Comparison of ENCODE assay signal across 25 cellular contexts in the genomic region with DNA sequence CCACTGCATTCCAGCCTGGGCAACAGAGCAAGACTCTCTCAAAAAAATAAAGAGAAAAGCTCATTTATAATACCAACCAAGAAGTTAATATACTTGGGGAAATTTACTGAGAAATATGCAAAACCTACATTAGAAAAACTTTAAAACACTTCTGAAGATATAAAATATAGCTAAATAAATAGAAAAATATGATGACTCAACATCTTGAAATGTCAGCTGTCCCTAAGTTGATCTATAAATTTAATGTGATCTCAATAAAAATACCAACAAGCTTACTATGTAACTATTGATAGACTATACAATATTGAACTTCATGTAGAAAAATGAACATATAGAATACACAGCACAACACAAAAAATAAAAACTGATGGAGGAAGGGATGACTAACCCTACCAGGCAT.
DNase-seq lines count a peak whose midpoint lies in the region; ATAC-seq, FAIRE-seq and TF ChIP-seq lines count a peak whose summit lies in the region.
"Had no signal": no experiment of that assay in that cellular context is flagged by ENCODE, and none has a peak within 500 bp of the region (broad histone marks: within the 10 kb centered on the region; RNA-seq: fewer than 3 reads in every experiment).

No MANE protein-coding gene starts in this region.

- TF ChIP-seq EP300 in HepG2 (IDR thresholded peaks at IDR 0.05; ENCODE audit: low read depth in 2 of 2, low read length in 2 of 2) (no peak), HepG2 (CRISPR knock-in tag; IDR thresholded peaks at IDR 0.05; ENCODE audit: borderline replicate concordance) (no peak), K562 (IDR thresholded peaks at IDR 0.05; ENCODE audit: low read length) (no peak)

- no peak for TF ChIP-seq RAD21 in HepG2 (CRISPR knock-in tag; IDR thresholded peaks at IDR 0.05)
- TF ChIP-seq RAD21 in IMR-90 (IDR thresholded peaks at IDR 0.05; ENCODE audit: low read length): no peak
- no peak for TF ChIP-seq RAD21 in K562 (CRISPR knock-in tag; conservative IDR thresholded peaks at IDR 0.05 in 1 of 2, IDR thresholded peaks at IDR 0.05 in 1 of 2)

- in situ Hi-C loops in HepG2 (cut with HindIII; ENCODE audit: extremely low pct_ligation_motif_present, low pct_unique_long_range_greater_than_20kb): no loop called here
- in situ Hi-C loops in IMR-90 (cut with MboI; ENCODE audit: low sequenced_read_pairs): no loop called here
- in situ Hi-C loops in K562 (cut with MboI): no loop called here

- BruUV-seq in HepG2 (replicated peaks; lab: Mats Ljungman, UMichigan) (no TSS peak), IMR-90 (replicated peaks; lab: Mats Ljungman, UMichigan) (no TSS peak), K562 (replicated peaks; lab: Mats Ljungman, UMichigan) (no TSS peak)

- intact Hi-C loops in HepG2 (cut with micrococcal nuclease; ENCODE audit: unreplicated experiment) (no loop called here), right lobe of liver (cut with DNase I) (no loop called here), IMR-90 (cut with micrococcal nuclease) (no loop called here), K562 (cut with micrococcal nuclease) (no loop called here)

- no peaks in the 10 kb centered on the region for H3K9me3 ChIP-seq in HepG2 (ENCODE audit: low read length)
- H3K9me3 ChIP-seq in right lobe of liver: no peaks in the 10 kb centered on the region
- H3K9me3 ChIP-seq in IMR-90 (ENCODE audit: control insufficient read depth, insufficient read depth, low read length): no peaks in the 10 kb centered on the region
- no peaks in the 10 kb centered on the region for H3K9me3 ChIP-seq in K562 (replicated peaks; ENCODE audit: control insufficient read depth, insufficient read depth, low read depth, low read length)
- H3K9me3 ChIP-seq: BE2C, BLaER1 had no signal

- TF ChIP-seq CTCF in HepG2 (CRISPR knock-in tag; IDR thresholded peaks at IDR 0.05) (no peak), right lobe of liver (IDR thresholded peaks at IDR 0.05) (no peak), IMR-90 (conservative IDR thresholded peaks at IDR 0.05; ENCODE audit: low read depth, low read length) (no peak), K562 (IDR thresholded peaks at IDR 0.05 in 2 of 3, conservative IDR thresholded peaks at IDR 0.05 in 1 of 3; ENCODE audit: insufficient read depth in 2 of 3, low read depth in 1 of 3, low read length in 3 of 3) (no peak)

- no peak overlapping the region for H2BK5ac ChIP-seq in IMR-90 (ENCODE audit: low read depth, low read length, poor library complexity, severe bottlenecking)

- DNase-seq in HepG2 (ENCODE audit: low spot score) (no peak), right lobe of liver (no peak), IMR-90 (no peak), K562 (ENCODE audit: extremely low read depth in 1 of 4, low spot score in 3 of 4) (no peak), NOMO-1 (lab: John Stamatoyannopoulos, UW; ENCODE audit: unreplicated experiment in 2 of 2) (no peak), dedifferentiated amniotic fluid mesenchymal stem cell (ENCODE audit: extremely low spot score) (no peak)
- DNase-seq: ACHN; BE2C; C1 segment of cervical spinal cord; CD4-positive, alpha-beta memory T cell; CD4-positive, CD25-positive, alpha-beta regulatory T cell; CD8-positive, alpha-beta memory T cell; COR-L47; DMS 273 treated with DMSO at 0.1 percent for 48 hours; DMS153; DMS53; DMS79; DND-41; EL; GDM1 had no signal

- H3K79me2 ChIP-seq in HepG2 (ENCODE audit: insufficient read depth, low read length) (no peaks in the 10 kb centered on the region), K562 (ENCODE audit: control insufficient read depth, insufficient read depth, low read length) (no peaks in the 10 kb centered on the region)

- H3K27ac ChIP-seq in HepG2 (ENCODE audit: extremely low read length, insufficient read depth, low read length): no peak overlapping the region
- H3K27ac ChIP-seq in right lobe of liver: no peak overlapping the region
- no peak overlapping the region for H3K27ac ChIP-seq in IMR-90 (ENCODE audit: insufficient read depth, low read length)
- H3K27ac ChIP-seq in K562 (ENCODE audit: extremely low read depth, low read depth, low read length): no peak overlapping the region
- H3K27ac ChIP-seq: 22Rv1, BLaER1 had no signal

- no peaks in the 10 kb centered on the region for H3K79me1 ChIP-seq in IMR-90 (ENCODE audit: low read depth in 1 of 2, low read length in 2 of 2)

- CTCF ChIA-PET in HepG2 (lab: Yijun Ruan, JAX; ENCODE audit: low intra/inter-chr PET ratio, low total read pairs): no interaction called here
- CTCF ChIA-PET in IMR-90 (lab: Yijun Ruan, JAX): no interaction called here
- CTCF ChIA-PET in K562 (lab: Yijun Ruan, JAX; ENCODE audit: low intra/inter-chr PET ratio): no interaction called here

- no peak overlapping the region for H2BK20ac ChIP-seq in IMR-90 (ENCODE audit: low read depth, low read length)

- no peak overlapping the region for H4K91ac ChIP-seq in IMR-90 (ENCODE audit: insufficient read depth, low read depth, low read length)

- no peak for ATAC-seq in HepG2
- ATAC-seq in right lobe of liver: no peak
- ATAC-seq in IMR-90 (ENCODE audit: low read depth): no peak
- ATAC-seq in K562: no peak
- ATAC-seq: GM12878 had no signal

- no peak overlapping the region for H2BK15ac ChIP-seq in IMR-90 (ENCODE audit: low read depth, low read length)

- POLR2A ChIA-PET in HepG2 (lab: Yijun Ruan, JAX) (no interaction called here), IMR-90 (lab: Charles Lee; ENCODE audit: unreplicated experiment) (no interaction called here), K562 (lab: Yijun Ruan, JAX) (interaction anchor here (2.1 kb wide), 1 partner anchor 12 kb away, joined by 5 read pairs; no protein-coding TSS in a partner anchor)

- H3K4me2 ChIP-seq in HepG2 (ENCODE audit: low read depth, low read length): no peak overlapping the region
- no peak overlapping the region for H3K4me2 ChIP-seq in IMR-90 (ENCODE audit: low read depth, low read length)
- H3K4me2 ChIP-seq in K562 (ENCODE audit: insufficient read depth, low read length): no peak overlapping the region
- H3K4me2 ChIP-seq: BLaER1 had no signal

- FAIRE-seq in HepG2 (lab: Jason Lieb, UNC) (no peak), K562 (lab: Jason Lieb, UNC) (no peak)
- FAIRE-seq: GM12878, GM12892, GM18507 had no signal

- dilution Hi-C loops in IMR-90 (cut with HindIII; ENCODE audit: low sequenced_read_pairs, unreplicated experiment): no loop called here

- H4K5ac ChIP-seq in IMR-90 (ENCODE audit: low read depth, low read length): no peak overlapping the region

- H3K18ac ChIP-seq in IMR-90 (ENCODE audit: low read depth, low read length): no peak overlapping the region

- TF ChIP-seq POLR2A in HepG2 (IDR thresholded peaks at IDR 0.05; ENCODE audit: insufficient read depth in 1 of 2, low read depth in 2 of 2, low read length in 2 of 2): no peak
- no peak for TF ChIP-seq POLR2A in right lobe of liver (IDR thresholded peaks at IDR 0.05)
- TF ChIP-seq POLR2A in IMR-90 (IDR thresholded peaks at IDR 0.05; ENCODE audit: low read depth, low read length): no peak
- no peak for TF ChIP-seq POLR2A in K562 (conservative IDR thresholded peaks at IDR 0.05)

- H3K56ac ChIP-seq in IMR-90 (ENCODE audit: extremely low read depth, insufficient read depth, low read length): no peak overlapping the region

- H3K9me1 ChIP-seq in IMR-90 (ENCODE audit: insufficient read depth, low read length) (no peaks in the 10 kb centered on the region), K562 (ENCODE audit: control insufficient read depth, insufficient read depth, low read length) (no peaks in the 10 kb centered on the region)

- H2AFZ ChIP-seq in HepG2 (ENCODE audit: low read length) (no peak overlapping the region), IMR-90 (replicated peaks; ENCODE audit: low read length, poor library complexity) (no peak overlapping the region), K562 (ENCODE audit: low read depth, low read length) (no peak overlapping the region)

- H4K20me1 ChIP-seq in HepG2 (ENCODE audit: insufficient read depth, low read length) (no peaks in the 10 kb centered on the region), IMR-90 (ENCODE audit: insufficient read depth, low read length) (no peaks in the 10 kb centered on the region), K562 (replicated peaks; ENCODE audit: control insufficient read depth, insufficient read depth, low read length) (no peaks in the 10 kb centered on the region)
- H4K20me1 ChIP-seq: BLaER1 had no signal

- H2BK120ac ChIP-seq in IMR-90 (ENCODE audit: low read depth, low read length): no peak overlapping the region

- no peak overlapping the region for H4K8ac ChIP-seq in IMR-90 (ENCODE audit: low read depth in 2 of 2, low read length in 2 of 2)

- H3K4ac ChIP-seq in IMR-90 (ENCODE audit: low read depth, low read length): no peak overlapping the region

- H2AK9ac ChIP-seq in IMR-90 (replicated peaks; ENCODE audit: low read depth, low read length, poor library complexity): no peak overlapping the region

- H3K9ac ChIP-seq in HepG2 (ENCODE audit: insufficient read depth, low read depth, low read length) (no peak overlapping the region), IMR-90 (ENCODE audit: low read depth, low read length) (no peak overlapping the region), K562 (ENCODE audit: insufficient read depth in 1 of 2, low read depth in 2 of 2, low read length in 2 of 2) (no peak overlapping the region)
- H3K9ac ChIP-seq: BLaER1 had no signal

- H3K36me3 ChIP-seq in HepG2 (replicated peaks in 1 of 2; ENCODE audit: control insufficient read depth in 1 of 2, insufficient read depth in 2 of 2, low read length in 2 of 2) (no peaks in the 10 kb centered on the region), right lobe of liver (no peaks in the 10 kb centered on the region), IMR-90 (ENCODE audit: control insufficient read depth, insufficient read depth, low read length) (no peaks in the 10 kb centered on the region), K562 (ENCODE audit: control insufficient read depth, insufficient read depth, low read length) (no peaks in the 10 kb centered on the region)
- H3K36me3 ChIP-seq: BE2C, BLaER1 had no signal

- H3K4me1 ChIP-seq in HepG2 (ENCODE audit: insufficient read depth, low read length) (no peaks in the 10 kb centered on the region), right lobe of liver (no peaks in the 10 kb centered on the region), IMR-90 (ENCODE audit: control insufficient read depth, insufficient read depth, low read length) (no peaks in the 10 kb centered on the region), K562 (replicated peaks in 1 of 2; ENCODE audit: control insufficient read depth in 2 of 2, insufficient read depth in 2 of 2, low read length in 2 of 2) (no peaks in the 10 kb centered on the region)
- H3K4me1 ChIP-seq: BE2C, BLaER1 had no signal

- H3K23ac ChIP-seq in IMR-90 (ENCODE audit: low read depth, low read length): no peak overlapping the region

- H3K14ac ChIP-seq in IMR-90 (replicated peaks; ENCODE audit: low read depth, low read length): no peak overlapping the region

- no peaks in the 10 kb centered on the region for H3K27me3 ChIP-seq in HepG2 (ENCODE audit: control insufficient read depth in 1 of 2, insufficient read depth in 2 of 2, low read length in 2 of 2)
- no peaks in the 10 kb centered on the region for H3K27me3 ChIP-seq in right lobe of liver
- H3K27me3 ChIP-seq in IMR-90 (ENCODE audit: control insufficient read depth, insufficient read depth, low read length): no peaks in the 10 kb centered on the region
- peaks cover 0 to 5% of the 10 kb centered on the region in 2 experiments; a peak in 3 of 5 replicates for H3K27me3 ChIP-seq in K562 (ENCODE audit: control insufficient read depth in 2 of 2, insufficient read depth in 2 of 2, low read length in 2 of 2)
- H3K27me3 ChIP-seq: BE2C, BLaER1 had no signal

- H3K4me3 ChIP-seq in HepG2 (replicated peaks in 1 of 3; ENCODE audit: insufficient read depth in 1 of 3, low read depth in 2 of 3, low read length in 3 of 3) (no peak overlapping the region), right lobe of liver (no peak overlapping the region), IMR-90 (ENCODE audit: insufficient read depth, low read depth, low read length) (no peak overlapping the region), K562 (no peak overlapping the region)
- H3K4me3 ChIP-seq: BLaER1, GM12878 had no signal

- H2AK5ac ChIP-seq in IMR-90 (ENCODE audit: low read depth, low read length): no peak overlapping the region
